ENCODE assay signal across 26 cellular contexts in the genomic region with DNA sequence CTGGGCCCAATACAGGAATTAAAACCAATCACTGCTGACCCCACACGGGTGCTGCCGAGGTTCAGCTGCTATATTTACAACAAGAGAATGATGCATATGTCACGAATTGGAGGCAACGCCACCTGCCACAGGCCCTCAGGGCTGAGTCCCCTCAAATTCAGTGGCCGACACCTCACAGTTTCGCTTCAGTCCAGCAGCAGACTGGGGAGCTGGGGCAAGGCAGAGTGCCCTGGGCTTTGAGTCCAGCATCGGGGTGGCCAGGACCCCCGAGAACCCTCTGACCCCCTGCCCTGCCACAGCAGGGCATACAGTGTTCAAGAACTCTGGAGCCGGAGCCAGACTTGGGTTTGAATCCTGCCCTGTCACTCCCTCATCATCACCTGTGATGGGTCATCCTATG.
"Had no signal": no experiment of that assay in that cellular context is flagged by ENCODE, and none has a peak within 500 bp of the region (broad histone marks: within the 10 kb centered on the region; RNA-seq: fewer than 3 reads in every experiment).

No MANE protein-coding gene starts in this region.

- H3K27ac ChIP-seq: hepatocyte, lower lobe of right lung, pancreas, prostate gland, skin epidermis, stomach, testis, thyroid gland, transverse colon, upper lobe of left lung, vagina had no signal

- H3K27me3 ChIP-seq: hepatocyte, pancreas, testis, thyroid gland, transverse colon, upper lobe of left lung, vagina had no signal

- H3K36me3 ChIP-seq: lower lobe of right lung, pancreas, prostate gland, stomach, thyroid gland, transverse colon, upper lobe of left lung, vagina had no signal

- H3K4me1 ChIP-seq: lower lobe of right lung, pancreas, prostate gland, stomach, testis, thyroid gland, transverse colon, upper lobe of left lung, vagina had no signal

- H3K9me3 ChIP-seq: lower lobe of right lung, pancreas, prostate gland, stomach, testis, thyroid gland, transverse colon, upper lobe of left lung, vagina had no signal

- H3K4me2 ChIP-seq: hepatocyte had no signal

- DNase-seq: kidney glomerular epithelial cell; left cardiac atrium; left ventricle myocardium superior; lower lobe of right lung; mammary epithelial cell; mesenchymal stem cell; naive thymus-derived CD8-positive, alpha-beta T cell; retina; right cardiac atrium; stimulated activated CD4-positive, alpha-beta T cell treated with anti-CD3 and anti-CD28 coated beads, Interleukin-12 subunit alpha, Interleukin-12 subunit beta, amount 100 ng/mL, for 4 hours; stimulated activated CD4-positive, alpha-beta T cell treated with anti-CD3 and anti-CD28 coated beads, Interleukin-15, amount 100 ng/mL, for 24 hours; stimulated activated CD4-positive, alpha-beta T cell treated with anti-CD3 and anti-CD28 coated beads, Interleukin-2, amount 100 ng/mL, for 24 hours; stimulated activated CD4-positive, alpha-beta T cell treated with anti-CD3 and anti-CD28 coated beads, Interleukin-4, amount 100 ng/mL, for 1 hour; stimulated activated naive B cell treated with anti-CD40 and anti-IgM and Interleukin-4, amounts not matched to agents 10 μg/mL and 1 μg/mL and 100 μg/mL, for 72 hours; stimulated activated naive CD8-positive, alpha-beta T cell treated with anti-CD3 and anti-CD28 coated beads, Interleukin-15, Interleukin-2, amounts not matched to agents 100 U/mL and 50 U/mL, for 24 hours; stomach; testis; thyroid gland; transverse colon; upper lobe of left lung had no signal

- H2AFZ ChIP-seq: hepatocyte had no signal

- FAIRE-seq: keratinocyte, pancreas had no signal

- H3K4me3 ChIP-seq: hepatocyte, lower lobe of right lung, pancreas, prostate gland, skin epidermis, stomach, testis, thyroid gland, transverse colon, upper lobe of left lung, vagina had no signal
